8 cellular contexts compared by ENCODE assay signal in genomic region chr15:51499379-51499976, GRCh38.
DNase-seq lines count a peak whose midpoint lies in the region; ATAC-seq and TF ChIP-seq lines count a peak whose summit lies in the region.

No MANE protein-coding gene starts in this region.

- H3F3A ChIP-seq in SK-N-SH (replicated peaks; ENCODE audit: insufficient read depth): peaks cover 10% of the 10 kb centered on the region

- CTCF ChIA-PET in Calu3 (lab: Charles Lee) (interaction anchor here (0.5 to 2.1 kb wide), 6 partner anchors 51 to 336 kb away, joined by 3 to 8 read pairs (median 6); no protein-coding TSS in a partner anchor), SK-N-SH (lab: Yijun Ruan, JAX) (interaction anchor here (1.4 to 1.5 kb wide), 2 partner anchors 16 to 19 kb away, joined by 3 to 5 read pairs; no protein-coding TSS in a partner anchor)

- intact Hi-C loops in Calu3 (cut with micrococcal nuclease; ENCODE audit: unreplicated experiment): loop anchor here (1.0 to 2.0 kb wide), 5 partner anchors 96 to 337 kb away; no protein-coding TSS in a partner anchor

- H3K4me3 Mint-ChIP-seq in Calu3 (ENCODE audit: low read depth, unreplicated experiment): no peak overlapping the region

- DNase-seq in Calu3 (peak; percentile 11), HT1080 (ENCODE audit: low read depth) (peak; percentile 34), SK-N-SH (peak; percentile 20), iPS DF 4.7 (ENCODE audit: extremely low read depth, low spot score) (peak; percentile 49), coronary artery (ENCODE audit: low spot score) (no peak), substantia nigra (lab: John Stamatoyannopoulos, UW) (no peak), NCI-H1694 treated with DMSO at 0.1 percent for 48 hours (lab: John Stamatoyannopoulos, UW) (no peak)

- H3K4me3 ChIP-seq in SK-N-SH (ENCODE audit: low read depth in 2 of 2, low read length in 1 of 2): no peak overlapping the region; a peak in 1 of 4 replicates
- H3K4me3 ChIP-seq in coronary artery: no peak overlapping the region

- no peak overlapping the region for H2AFZ ChIP-seq in SK-N-SH (ENCODE audit: low read depth)

- H3K27ac ChIP-seq in SK-N-SH (ENCODE audit: low read depth in 2 of 2, low read length in 1 of 2) (no peak overlapping the region), coronary artery (no peak overlapping the region), substantia nigra (ENCODE audit: low read depth, low read length, poor library complexity, severe bottlenecking) (no peak overlapping the region)

- TF ChIP-seq EP300 in SK-N-SH (IDR thresholded peaks at IDR 0.05; ENCODE audit: borderline replicate concordance in 1 of 2, low read depth in 1 of 2, low read length in 1 of 2): no peak

- H3K27me3 Mint-ChIP-seq in Calu3 (ENCODE audit: unreplicated experiment): no peaks in the 10 kb centered on the region

- H3K4me2 ChIP-seq in SK-N-SH: no peak overlapping the region

- H3K9ac ChIP-seq in SK-N-SH: no peak overlapping the region

- no peaks in the 10 kb centered on the region for H3K9me2 ChIP-seq in SK-N-SH

- peaks cover 2 to 14% of the 10 kb centered on the region in 2 experiments for H3K36me3 ChIP-seq in SK-N-SH (replicated peaks in 1 of 2; ENCODE audit: control insufficient read depth in 1 of 2, insufficient read depth in 2 of 2, low read length in 1 of 2)

- POLR2A ChIA-PET in SK-N-SH (lab: Yijun Ruan, JAX): no interaction called here

- peak; percentile 38; the same call in 1 of the 2 replicates for TF ChIP-seq RAD21 in SK-N-SH (IDR thresholded peaks at IDR 0.05; ENCODE audit: low read length)

- H3K27ac Mint-ChIP-seq in Calu3 (ENCODE audit: unreplicated experiment): no peak overlapping the region

- no peaks in the 10 kb centered on the region for H3K79me2 ChIP-seq in SK-N-SH (ENCODE audit: insufficient read depth)

- no TSS peak for BruUV-seq in Calu3 (replicated peaks; lab: Mats Ljungman, UMichigan)

- H3K9me3 Mint-ChIP-seq in Calu3 (ENCODE audit: low read depth, unreplicated experiment): no peaks in the 10 kb centered on the region

- H3K4me1 ChIP-seq in SK-N-SH (ENCODE audit: control insufficient read depth in 1 of 2, insufficient read depth in 2 of 2, low read depth in 1 of 2, low read length in 1 of 2): peaks cover 0 to 5% of the 10 kb centered on the region in 2 experiments; a peak in 1 of 4 replicates

- peaks cover 3% of the 10 kb centered on the region; the same call in 1 of the 2 replicates for H4K20me1 ChIP-seq in SK-N-SH (ENCODE audit: insufficient read depth)

- WGBS in SK-N-SH (ENCODE audit: low lambda C conversion rate): 78% methylated on average over 5 of the region's 5 CpGs

- no peaks in the 10 kb centered on the region for H3K9me3 ChIP-seq in SK-N-SH

- TF ChIP-seq CTCF in Calu3 (IDR thresholded peaks at IDR 0.05; ENCODE audit: unreplicated experiment) (peak; percentile 35), SK-N-SH (IDR thresholded peaks at IDR 0.05) (peak; percentile 64), coronary artery (IDR thresholded peaks at IDR 0.05) (no peak)

- ATAC-seq in HG03135 (IDR thresholded peaks at IDR 0.05; ENCODE audit: unreplicated experiment): no peak

- H3K4me1 Mint-ChIP-seq in Calu3 (ENCODE audit: low read depth, unreplicated experiment): peaks cover 13% of the 10 kb centered on the region

- H3K36me3 Mint-ChIP-seq in Calu3 (ENCODE audit: insufficient read depth, unreplicated experiment): no peaks in the 10 kb centered on the region

- H3K27me3 ChIP-seq in SK-N-SH (ENCODE audit: insufficient read depth): no peaks in the 10 kb centered on the region

TF ChIP-seq in SK-N-SH, 30 proteins besides CTCF, POLR2A, EP300 and RAD21:
- no peak for TF ChIP-seq RCOR1 (IDR thresholded peaks at IDR 0.05; ENCODE audit: low read length)
- no peak for TF ChIP-seq POLR2AphosphoS5 (IDR thresholded peaks at IDR 0.05; ENCODE audit: low read depth, low read length)
- TF ChIP-seq USF2 (IDR thresholded peaks at IDR 0.05; ENCODE audit: borderline replicate concordance, low read depth, low read length): no peak
- no peak for TF ChIP-seq CHD2 (IDR thresholded peaks at IDR 0.05; ENCODE audit: low read length, partially characterized antibody)
- TF ChIP-seq, protein P1, sequence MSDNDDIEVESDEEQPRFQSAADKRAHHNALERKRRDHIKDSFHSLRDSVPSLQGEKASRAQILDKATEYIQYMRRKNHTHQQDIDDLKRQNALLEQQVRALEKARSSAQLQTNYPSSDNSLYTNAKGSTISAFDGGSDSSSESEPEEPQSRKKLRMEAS (IDR thresholded peaks at IDR 0.05; ENCODE audit: low read depth): no peak
TF ChIP-seq in SK-N-SH: peak in this region for 0.

Comparison
In these comparisons a context has a peak if more than half of its experiments do, and no peak if none do; other contexts are left out.
1. DNase-seq: peak in Calu3 (single experiment), HT1080 (single experiment), SK-N-SH (single experiment) and iPS DF 4.7 (single experiment); none in coronary artery (single experiment), substantia nigra (0 of 49) and NCI-H1694 treated with DMSO at 0.1 percent for 48 hours (single experiment).